1 cellular context compared by ENCODE assay signal in the genomic region with DNA sequence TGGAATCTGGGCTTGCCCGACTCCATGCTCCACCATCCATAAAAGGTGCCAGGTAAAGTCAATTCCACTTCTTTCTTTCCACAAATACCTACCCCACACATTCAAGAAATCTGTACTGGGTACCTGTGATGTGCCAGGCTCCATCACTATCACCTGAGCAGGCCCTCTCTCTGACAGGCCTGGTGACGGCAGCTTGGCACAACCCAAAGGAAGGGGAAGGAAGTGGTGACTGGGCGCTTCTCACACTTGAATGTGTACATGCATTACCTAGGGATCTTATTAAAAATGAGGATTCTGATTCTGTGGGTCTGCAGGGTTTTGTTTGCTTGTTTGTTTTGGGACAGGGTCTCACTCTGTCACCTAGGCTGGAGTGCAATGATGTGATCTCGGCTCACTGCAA.
TF ChIP-seq lines count a peak whose summit lies in the region.

No MANE protein-coding gene starts in this region.

TF ChIP-seq in SK-N-SH, 30 proteins besides CTCF, POLR2A, EP300 and RAD21:
- no peak for TF ChIP-seq TCF12 (IDR thresholded peaks at IDR 0.05)
TF ChIP-seq in SK-N-SH: peak in this region for 0.
